In the genomic region with DNA sequence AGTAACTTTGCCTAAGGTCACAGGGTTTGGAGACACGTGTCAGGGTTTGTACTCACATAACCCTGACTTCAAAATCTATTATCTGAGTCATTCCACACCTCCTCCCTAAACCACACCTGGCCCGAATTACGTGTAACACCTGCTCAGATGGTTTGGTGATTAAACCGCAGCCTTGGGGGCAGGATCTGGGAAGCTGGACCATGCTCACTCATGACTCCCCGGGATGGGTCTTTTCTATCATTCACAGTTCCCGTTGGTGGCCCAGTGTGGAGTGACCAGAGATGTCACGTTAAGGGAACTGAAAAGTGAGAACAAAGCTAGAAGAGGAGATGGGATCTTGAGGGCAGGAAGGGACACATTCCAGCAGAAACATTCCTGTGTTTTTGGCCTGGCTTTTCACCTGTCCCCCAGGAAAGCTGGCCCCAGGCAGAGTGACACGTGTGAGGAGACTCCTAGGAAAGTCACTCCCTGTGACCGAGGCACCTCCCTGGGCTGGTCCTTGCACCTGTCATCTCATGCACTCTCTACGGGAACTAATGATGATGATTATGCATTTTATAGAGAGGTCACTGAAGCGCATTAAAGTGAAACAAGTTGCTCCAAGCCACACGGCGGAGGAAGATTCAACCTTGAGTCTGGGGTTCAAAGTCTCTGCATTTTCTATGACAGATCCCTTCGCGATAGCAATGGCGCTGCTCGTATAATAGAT, we compare ENCODE assay signal across 9 cellular contexts.
DNase-seq lines count a peak whose midpoint lies in the region; ATAC-seq, FAIRE-seq and TF ChIP-seq lines count a peak whose summit lies in the region.
"Had no signal": no experiment of that assay in that cellular context is flagged by ENCODE, and none has a peak within 500 bp of the region (broad histone marks: within the 10 kb centered on the region; RNA-seq: fewer than 3 reads in every experiment).

No MANE protein-coding gene starts in this region.

- peaks cover 66% of the 10 kb centered on the region for H3K4me1 Mint-ChIP-seq in CD8-positive, alpha-beta T cell (ENCODE audit: low read depth)
- H3K4me1 Mint-ChIP-seq in T-helper 17 cell, result peaks cover 49% of the 10 kb centered on the region

- no peak overlapping the region for H3K4me3 ChIP-seq in CD8-positive, alpha-beta T cell (ENCODE audit: low read depth, low read length)
- H3K4me3 ChIP-seq in endothelial cell of umbilical vein (replicated peaks in 1 of 3; ENCODE audit: insufficient read depth in 1 of 3, low read depth in 1 of 3, low read length in 3 of 3) (no peak overlapping the region), gastroesophageal sphincter (no peak overlapping the region)

- intact Hi-C loops in CD8-positive, alpha-beta T cell (cut with DNase I, micrococcal nuclease), result loop anchor here in 1 of 2 experiments (2.0 to 5.0 kb wide), 3 partner anchors 17 to 36 kb away; no protein-coding TSS in a partner anchor
- intact Hi-C loops in endothelial cell of umbilical vein (cut with micrococcal nuclease), result loop anchor here (2.0 to 10.0 kb wide), 3 partner anchors 17 to 583 kb away; partner anchors contain the start of gene ANO10

- H3K9me1 ChIP-seq in endothelial cell of umbilical vein (replicated peaks; ENCODE audit: control insufficient read depth, extremely low read depth, insufficient read depth, low read length), result no peaks in the 10 kb centered on the region

- POLR2A ChIA-PET in CD8-positive, alpha-beta T cell (lab: Charles Lee), result interaction anchor here (0.6 to 1.3 kb wide), 3 partner anchors 19 to 109 kb away, joined by 3 read pairs; no protein-coding TSS in a partner anchor
- POLR2A ChIA-PET in endothelial cell of umbilical vein (lab: Charles Lee), result interaction anchor here (1.4 kb wide), 1 partner anchor 112 kb away, joined by 3 read pairs; no protein-coding TSS in a partner anchor

- FAIRE-seq in endothelial cell of umbilical vein (lab: Jason Lieb, UNC), result no peak
- FAIRE-seq: G401.6 had no signal

- dilution Hi-C loops in endothelial cell of umbilical vein (cut with MboI; ENCODE audit: extremely low pct_ligation_motif_present, low sequenced_read_pairs), result loop anchor here (25.0 kb wide), 1 partner anchor 206 kb away; no protein-coding TSS in a partner anchor

- ATAC-seq in CD8-positive, alpha-beta T cell, result peak; percentile 60
- peak; percentile 58 for ATAC-seq in GM21723 (IDR thresholded peaks at IDR 0.05; ENCODE audit: unreplicated experiment)
- ATAC-seq in T-helper 17 cell, result peak; percentile 76
- ATAC-seq in gastroesophageal sphincter, result no peak

- TF ChIP-seq CTCF in CD8-positive, alpha-beta T cell (IDR thresholded peaks at IDR 0.05), result no peak
- TF ChIP-seq CTCF in endothelial cell of umbilical vein (IDR thresholded peaks at IDR 0.05; ENCODE audit: extremely low read depth in 1 of 2, insufficient read depth in 1 of 2, low read depth in 1 of 2, low read length in 2 of 2) (no peak), gastroesophageal sphincter (IDR thresholded peaks at IDR 0.05) (no peak)

- H3K4me3 Mint-ChIP-seq in CD8-positive, alpha-beta T cell, result peak overlapping the region; percentile 77
- peak overlapping the region; percentile 90 for H3K4me3 Mint-ChIP-seq in T-helper 17 cell

- H3K27me3 Mint-ChIP-seq in CD8-positive, alpha-beta T cell (ENCODE audit: low read depth), result no peaks in the 10 kb centered on the region
- H3K27me3 Mint-ChIP-seq in T-helper 17 cell, result no peaks in the 10 kb centered on the region

- no peaks in the 10 kb centered on the region for H3K79me2 ChIP-seq in endothelial cell of umbilical vein (ENCODE audit: control insufficient read depth, insufficient read depth, low read length)

- WGBS in gastroesophageal sphincter (ENCODE audit: low coverage in 1 of 2), 2 donors, result 86 to 92% methylated on average over 4 to 13 of the region's 17 CpGs

- TF ChIP-seq EP300 in gastroesophageal sphincter (IDR thresholded peaks at IDR 0.05), result no peak

- H3K27ac ChIP-seq in CD8-positive, alpha-beta T cell (ENCODE audit: low read depth, low read length), result no peak overlapping the region
- H3K27ac ChIP-seq in endothelial cell of umbilical vein (ENCODE audit: insufficient read depth, low read depth, low read length), result peak overlapping the region; percentile 89
- no peak overlapping the region for H3K27ac ChIP-seq in gastroesophageal sphincter

- no peaks in the 10 kb centered on the region for H3K9me3 Mint-ChIP-seq in CD8-positive, alpha-beta T cell

- DNase-seq in CD8-positive, alpha-beta T cell, result peak in 5 of 7 experiments; percentile 23 to 64 (median 47)
- DNase-seq in T-helper 17 cell (no peak), endothelial cell of umbilical vein (ENCODE audit: low read depth, low spot score) (no peak), NOMO-1 treated with dmso at 0.1 percent for 144 hours (lab: John Stamatoyannopoulos, UW; ENCODE audit: unreplicated experiment) (no peak), DMS153 (lab: John Stamatoyannopoulos, UW) (no peak), COLO829 (ENCODE audit: low spot score) (no peak)

- no peaks in the 10 kb centered on the region for H3K36me3 Mint-ChIP-seq in CD8-positive, alpha-beta T cell
- H3K36me3 Mint-ChIP-seq in T-helper 17 cell (ENCODE audit: low read depth), result peaks cover 2% of the 10 kb centered on the region

- TF ChIP-seq POLR2A in endothelial cell of umbilical vein (IDR thresholded peaks at IDR 0.05; ENCODE audit: low read depth, low read length) (no peak), gastroesophageal sphincter (IDR thresholded peaks at IDR 0.05) (no peak)

- no peaks in the 10 kb centered on the region for H3K36me3 ChIP-seq in CD8-positive, alpha-beta T cell (ENCODE audit: insufficient read depth, low read length)
- H3K36me3 ChIP-seq in endothelial cell of umbilical vein (ENCODE audit: control insufficient read depth in 2 of 2, extremely low read depth in 1 of 2, insufficient read depth in 2 of 2, low read length in 2 of 2) (no peaks in the 10 kb centered on the region), gastroesophageal sphincter (no peaks in the 10 kb centered on the region)

- H3K27me3 ChIP-seq in CD8-positive, alpha-beta T cell (ENCODE audit: insufficient read depth, low read length), result no peaks in the 10 kb centered on the region
- H3K27me3 ChIP-seq in endothelial cell of umbilical vein (ENCODE audit: control insufficient read depth in 2 of 2, insufficient read depth in 2 of 2, low read length in 2 of 2) (no peaks in the 10 kb centered on the region), gastroesophageal sphincter (no peaks in the 10 kb centered on the region)

- peaks cover 40% of the 10 kb centered on the region for H3K4me1 ChIP-seq in CD8-positive, alpha-beta T cell (ENCODE audit: insufficient read depth, low read length)
- peaks cover 58% of the 10 kb centered on the region for H3K4me1 ChIP-seq in endothelial cell of umbilical vein (ENCODE audit: control insufficient read depth, extremely low read depth, insufficient read depth, low read length)
- H3K4me1 ChIP-seq in gastroesophageal sphincter, result peaks cover 0 to 19% (median 0%) of the 10 kb centered on the region in 3 donors

- BruUV-seq in endothelial cell of umbilical vein (replicated peaks; lab: Mats Ljungman, UMichigan), result no TSS peak

- peak overlapping the region; percentile 97 for H3K27ac Mint-ChIP-seq in CD8-positive, alpha-beta T cell
- H3K27ac Mint-ChIP-seq in T-helper 17 cell, result peak overlapping the region; percentile 96

- CTCF ChIA-PET in CD8-positive, alpha-beta T cell (lab: Charles Lee), result interaction anchor here (1.2 kb wide), 1 partner anchor 196 kb away, joined by 4 read pairs; no protein-coding TSS in a partner anchor
- CTCF ChIA-PET in endothelial cell of umbilical vein (lab: Charles Lee), result interaction anchor here (2.2 to 3.9 kb wide), 2 partner anchors 18 to 42 kb away, joined by 10 to 41 read pairs; no protein-coding TSS in a partner anchor

- H4K20me1 ChIP-seq in endothelial cell of umbilical vein (replicated peaks; ENCODE audit: control insufficient read depth, extremely low read depth, insufficient read depth, low read length), result no peaks in the 10 kb centered on the region

- no peak overlapping the region for H2AFZ ChIP-seq in endothelial cell of umbilical vein (ENCODE audit: low read depth, low read length)

- H3K4me2 ChIP-seq in endothelial cell of umbilical vein (ENCODE audit: insufficient read depth, low read length), result no peak overlapping the region

- H3K9ac ChIP-seq in endothelial cell of umbilical vein (replicated peaks; ENCODE audit: extremely low read depth, insufficient read depth, low read length), result no peak overlapping the region

- H3K9me3 ChIP-seq in CD8-positive, alpha-beta T cell (ENCODE audit: low read length), result no peaks in the 10 kb centered on the region
- no peaks in the 10 kb centered on the region for H3K9me3 ChIP-seq in T-helper 17 cell (ENCODE audit: control insufficient read depth, low read length, poor library complexity, severe bottlenecking)
- H3K9me3 ChIP-seq in endothelial cell of umbilical vein (replicated peaks; ENCODE audit: control insufficient read depth, insufficient read depth, low read length), result no peaks in the 10 kb centered on the region
- H3K9me3 ChIP-seq in gastroesophageal sphincter, result no peaks in the 10 kb centered on the region

TF ChIP-seq in endothelial cell of umbilical vein, 7 proteins besides CTCF, POLR2A, EP300 and RAD21:
- TF ChIP-seq, protein P1, sequence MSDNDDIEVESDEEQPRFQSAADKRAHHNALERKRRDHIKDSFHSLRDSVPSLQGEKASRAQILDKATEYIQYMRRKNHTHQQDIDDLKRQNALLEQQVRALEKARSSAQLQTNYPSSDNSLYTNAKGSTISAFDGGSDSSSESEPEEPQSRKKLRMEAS (IDR thresholded peaks at IDR 0.05; ENCODE audit: insufficient read depth, insufficient read length), result no peak
- TF ChIP-seq FOS (IDR thresholded peaks at IDR 0.05; ENCODE audit: borderline replicate concordance, insufficient read depth, low read length) (no peak), POLR2AphosphoS5 (IDR thresholded peaks at IDR 0.05; ENCODE audit: insufficient read depth, low read depth, low read length) (no peak)

Comparison
In these comparisons a context has a peak if more than half of its experiments do, and no peak if none do; other contexts are left out.
1. DNase-seq: peak in CD8-positive, alpha-beta T cell (5 of 7); none in T-helper 17 cell (0 of 3), endothelial cell of umbilical vein (single experiment), NOMO-1 treated with dmso at 0.1 percent for 144 hours (single experiment), DMS153 (single experiment) and COLO829 (single experiment).